Comparison of ENCODE assay signal across 20 cellular contexts in the genomic region with DNA sequence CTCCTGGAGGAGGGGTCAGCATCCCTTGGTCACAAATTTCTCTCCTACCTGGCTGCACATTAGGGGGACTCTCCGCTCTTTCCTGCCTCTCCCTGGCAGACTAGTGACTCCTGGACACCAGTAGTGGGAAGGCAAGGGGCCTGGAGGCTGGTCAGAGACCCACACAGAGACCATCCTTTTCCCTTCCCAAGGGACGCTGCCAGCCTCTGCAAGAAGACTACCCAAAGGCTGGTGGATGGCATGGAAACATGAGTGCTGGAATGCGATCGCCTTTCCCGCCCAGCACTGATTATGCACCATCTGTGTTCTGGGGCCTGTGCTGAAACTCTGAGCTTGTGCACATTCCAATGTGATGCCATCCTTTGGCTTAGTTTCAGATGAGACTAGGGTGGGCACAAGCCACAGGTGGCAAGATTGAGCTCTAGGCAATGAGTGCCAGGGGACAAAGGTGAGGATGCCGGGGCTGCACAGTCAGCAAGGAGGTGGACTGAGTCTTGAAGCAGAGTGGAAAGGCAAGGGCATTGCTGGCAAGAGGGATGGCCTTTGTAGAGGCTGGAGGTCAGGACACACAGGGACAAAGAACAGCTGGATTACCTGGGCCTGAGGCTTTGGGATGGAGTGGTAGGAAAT. TPM values are rescaled to one million over a fixed set of nuclear protein-coding genes. Genes with fewer than 3 reads are reported as not detected.
DNase-seq lines count a peak whose midpoint lies in the region; ATAC-seq and TF ChIP-seq lines count a peak whose summit lies in the region.
"Had no signal": no experiment of that assay in that cellular context is flagged by ENCODE, and none has a peak within 500 bp of the region (broad histone marks: within the 10 kb centered on the region; RNA-seq: fewer than 3 reads in every experiment).

No MANE protein-coding gene starts in this region.

- no peak for TF ChIP-seq EP300 in sigmoid colon (IDR thresholded peaks at IDR 0.05)

- H3K27me3 ChIP-seq in Peyer's patch (no peaks in the 10 kb centered on the region), sigmoid colon (no peaks in the 10 kb centered on the region)
- H3K27me3 ChIP-seq: cardiac muscle cell, esophagus squamous epithelium, MG63, vagina had no signal

- H3K4me3 ChIP-seq in Peyer's patch (no peak overlapping the region), sigmoid colon (no peak overlapping the region)
- H3K4me3 ChIP-seq: cardiac muscle cell, esophagus squamous epithelium, HAP-1, MG63, SK-N-MC, vagina had no signal

- peaks cover 4% of the 10 kb centered on the region for H3K4me1 Mint-ChIP-seq in activated CD4-positive, alpha-beta memory T cell treated with anti-CD3 and anti-CD28 coated beads for 36 hours (ENCODE audit: low read depth)
- H3K4me1 Mint-ChIP-seq in activated CD4-positive, alpha-beta memory T cell treated with anti-CD3 and anti-CD28 coated beads, Interleukin-2, amount 10 ng/mL, durations not matched to agents 7 days and 5 days = peaks cover 14% of the 10 kb centered on the region

- H3K36me3 ChIP-seq in Peyer's patch = no peaks in the 10 kb centered on the region
- H3K36me3 ChIP-seq in sigmoid colon = no peaks in the 10 kb centered on the region
- H3K36me3 ChIP-seq: cardiac muscle cell, esophagus squamous epithelium, HAP-1, vagina had no signal

- H3K9me3 Mint-ChIP-seq in activated CD4-positive, alpha-beta memory T cell treated with anti-CD3 and anti-CD28 coated beads for 36 hours = peaks cover 9% of the 10 kb centered on the region
- peaks cover 7% of the 10 kb centered on the region for H3K9me3 Mint-ChIP-seq in activated CD4-positive, alpha-beta memory T cell treated with anti-CD3 and anti-CD28 coated beads, Interleukin-2, amount 10 ng/mL, durations not matched to agents 7 days and 5 days

- H3K36me3 Mint-ChIP-seq in activated CD4-positive, alpha-beta memory T cell treated with anti-CD3 and anti-CD28 coated beads for 36 hours = no peaks in the 10 kb centered on the region
- peaks cover 8% of the 10 kb centered on the region for H3K36me3 Mint-ChIP-seq in activated CD4-positive, alpha-beta memory T cell treated with anti-CD3 and anti-CD28 coated beads, Interleukin-2, amount 10 ng/mL, durations not matched to agents 7 days and 5 days (ENCODE audit: low read depth)

- TF ChIP-seq CTCF in Peyer's patch (IDR thresholded peaks at IDR 0.05) (no peak), sigmoid colon (IDR thresholded peaks at IDR 0.05) (no peak), GM10266 (IDR thresholded peaks at IDR 0.05; ENCODE audit: control insufficient read depth, insufficient read depth, low read depth, missing control alignments) (no peak)

- WGBS in sigmoid colon, 2 donors = 83 to 91% methylated on average over 6 of the region's 6 CpGs

- peaks cover 0 to 32% (median 2%) of the 10 kb centered on the region in 4 donors for H3K4me1 ChIP-seq in Peyer's patch
- peaks cover 0 to 18% (median 9%) of the 10 kb centered on the region in 4 donors for H3K4me1 ChIP-seq in sigmoid colon
- H3K4me1 ChIP-seq: HAP-1, parathyroid adenoma, vagina had no signal

- no peaks in the 10 kb centered on the region for H3K9me3 ChIP-seq in Peyer's patch
- H3K9me3 ChIP-seq in sigmoid colon = no peaks in the 10 kb centered on the region
- H3K9me3 ChIP-seq: esophagus squamous epithelium, vagina had no signal

- TF ChIP-seq POLR2A in Peyer's patch (IDR thresholded peaks at IDR 0.05) = no peak
- TF ChIP-seq POLR2A in sigmoid colon (IDR thresholded peaks at IDR 0.05) = no peak

- POLR2A ChIA-PET in activated CD4-positive, alpha-beta memory T cell treated with anti-CD3 and anti-CD28 coated beads for 36 hours (lab: Charles Lee) = interaction anchor here (0.9 to 2.3 kb wide), 4 partner anchors 135 to 228 kb away, joined by 3 to 14 read pairs (median 4); a partner anchor contains a TSS
- POLR2A ChIA-PET in activated CD4-positive, alpha-beta memory T cell treated with anti-CD3 and anti-CD28 coated beads, Interleukin-2, amount 10 ng/mL, durations not matched to agents 7 days and 5 days (lab: Charles Lee) = interaction anchor here (0.5 to 9.0 kb wide), 16 partner anchors 9 to 235 kb away, joined by 3 to 71 read pairs (median 5); a partner anchor contains a TSS

- intact Hi-C loops in activated CD4-positive, alpha-beta memory T cell treated with anti-CD3 and anti-CD28 coated beads for 36 hours (cut with micrococcal nuclease) = loop anchor here (5.0 kb wide), 1 partner anchor 136 kb away; a partner anchor contains a TSS
- intact Hi-C loops in left colon (cut with DNase I, micrococcal nuclease) = loop anchor here (2.0 to 10.0 kb wide), 3 partner anchors 132 to 206 kb away; a partner anchor contains a TSS
- intact Hi-C loops in sigmoid colon (cut with DNase I) = loop anchor here (5.0 kb wide), 1 partner anchor 136 kb away; a partner anchor contains a TSS

- H3K27me3 Mint-ChIP-seq in activated CD4-positive, alpha-beta memory T cell treated with anti-CD3 and anti-CD28 coated beads for 36 hours = no peaks in the 10 kb centered on the region
- peaks cover 7% of the 10 kb centered on the region for H3K27me3 Mint-ChIP-seq in activated CD4-positive, alpha-beta memory T cell treated with anti-CD3 and anti-CD28 coated beads, Interleukin-2, amount 10 ng/mL, durations not matched to agents 7 days and 5 days

- DNase-seq in activated CD4-positive, alpha-beta memory T cell treated with anti-CD3 and anti-CD28 coated beads for 36 hours = no peak
- no peak for DNase-seq in activated CD4-positive, alpha-beta memory T cell treated with anti-CD3 and anti-CD28 coated beads, Interleukin-2, amount 10 ng/mL, durations not matched to agents 7 days and 5 days
- peak in 2 of 3 donors; percentile 32 to 39 for DNase-seq in Peyer's patch
- peak; percentile 6 to 19 for DNase-seq in left colon
- DNase-seq in sigmoid colon = peak; percentile 65
- no peak for DNase-seq in GM10266 (ENCODE audit: extremely low spot score)

- H3K27ac ChIP-seq in Peyer's patch (no peak overlapping the region), sigmoid colon (no peak overlapping the region)
- H3K27ac ChIP-seq: cardiac muscle cell, parathyroid adenoma, SK-N-MC had no signal

- no peak overlapping the region for H3K4me3 Mint-ChIP-seq in activated CD4-positive, alpha-beta memory T cell treated with anti-CD3 and anti-CD28 coated beads for 36 hours
- H3K4me3 Mint-ChIP-seq in activated CD4-positive, alpha-beta memory T cell treated with anti-CD3 and anti-CD28 coated beads, Interleukin-2, amount 10 ng/mL, durations not matched to agents 7 days and 5 days = no peak overlapping the region
- H3K4me3 Mint-ChIP-seq: T-helper 2 cell treated with Interferon-gamma antibody and Interleukin-4, amounts not matched to agents 5 μg/mL and 100 μg/mL, for 36 hours had no signal

- CTCF ChIA-PET in activated CD4-positive, alpha-beta memory T cell treated with anti-CD3 and anti-CD28 coated beads for 36 hours (lab: Charles Lee) = interaction anchor here (0.7 to 17.8 kb wide), 40 partner anchors 9 to 329 kb away, joined by 3 to 723 read pairs (median 5); a partner anchor contains a TSS
- CTCF ChIA-PET in activated CD4-positive, alpha-beta memory T cell treated with anti-CD3 and anti-CD28 coated beads, Interleukin-2, amount 10 ng/mL, durations not matched to agents 7 days and 5 days (lab: Charles Lee) = interaction anchor here (0.7 to 27.1 kb wide), 33 partner anchors 11 to 329 kb away, joined by 3 to 655 read pairs (median 5); a partner anchor contains a TSS

- ATAC-seq in left colon (no peak), HG02642 (IDR thresholded peaks at IDR 0.05; ENCODE audit: poor library complexity, unreplicated experiment) (no peak), HG02852 (IDR thresholded peaks at IDR 0.05; ENCODE audit: unreplicated experiment) (no peak)

- H3K27ac Mint-ChIP-seq in activated CD4-positive, alpha-beta memory T cell treated with anti-CD3 and anti-CD28 coated beads for 36 hours = peak overlapping the region; percentile 57
- no peak overlapping the region for H3K27ac Mint-ChIP-seq in activated CD4-positive, alpha-beta memory T cell treated with anti-CD3 and anti-CD28 coated beads, Interleukin-2, amount 10 ng/mL, durations not matched to agents 7 days and 5 days

RNA-seq across cellular contexts. Expression of a gene that starts 12.6 kb away (rescaled TPM):
- not detected for total RNA-seq in activated CD4-positive, alpha-beta memory T cell treated with anti-CD3 and anti-CD28 coated beads for 36 hours
- total RNA-seq in activated CD4-positive, alpha-beta memory T cell treated with anti-CD3 and anti-CD28 coated beads, Interleukin-2, amount 10 ng/mL, durations not matched to agents 7 days and 5 days = not detected
- total RNA-seq in Peyer's patch (100 to 1,000 TPM; 263 to 745 (median 649) TPM), left colon (100 to 1,000 TPM; 327 to 349 TPM), sigmoid colon (1 to 10 TPM in 2 of 4 donors, not detected in 2; 1.1 to 1.4 TPM)
- 100 to 1,000 TPM in 1 of 3 donors, 10 to 100 TPM in 2; 81.7 to 212 (median 84.4) TPM for polyA plus RNA-seq in sigmoid colon
- total RNA-seq: A172, cardiac muscle cell, glomerular endothelial cell, lower leg skin, skeletal muscle tissue, vagina had no signal

RNA-seq across cellular contexts. Expression of a gene that starts 35.5 kb away (rescaled TPM):
- 1 to 10 TPM; 1.6 to 2.1 TPM for total RNA-seq in activated CD4-positive, alpha-beta memory T cell treated with anti-CD3 and anti-CD28 coated beads for 36 hours
- total RNA-seq in activated CD4-positive, alpha-beta memory T cell treated with anti-CD3 and anti-CD28 coated beads, Interleukin-2, amount 10 ng/mL, durations not matched to agents 7 days and 5 days = under 1 TPM; 0.23 to 0.95 TPM
- total RNA-seq in Peyer's patch (10 to 100 TPM; 16.3 to 72.6 (median 32.4) TPM), left colon (1 to 10 TPM; 4.1 to 8.7 TPM), sigmoid colon (100 to 1,000 TPM in 3 of 4 donors, 10 to 100 TPM in 1; 61.1 to 143 (median 122) TPM)
- 10 to 100 TPM; 21.6 to 64.3 (median 40.2) TPM for polyA plus RNA-seq in sigmoid colon

Comparison
In these comparisons a context has a peak if more than half of its experiments do, and no peak if none do; other contexts are left out.
1. DNase-seq: peak in Peyer's patch (2 of 3), left colon (2 of 2) and sigmoid colon (single experiment); none in activated CD4-positive, alpha-beta memory T cell treated with anti-CD3 and anti-CD28 coated beads for 36 hours (single experiment), activated CD4-positive, alpha-beta memory T cell treated with anti-CD3 and anti-CD28 coated beads, Interleukin-2, amount 10 ng/mL, durations not matched to agents 7 days and 5 days (single experiment) and GM10266 (single experiment).
2. RNA of a gene that starts 12.6 kb away (total RNA-seq): 263 to 745 TPM in Peyer's patch and 327 to 349 TPM in left colon; 1.1 to 1.4 TPM in sigmoid colon, not detected in activated CD4-positive, alpha-beta memory T cell treated with anti-CD3 and anti-CD28 coated beads for 36 hours and not detected in activated CD4-positive, alpha-beta memory T cell treated with anti-CD3 and anti-CD28 coated beads, Interleukin-2, amount 10 ng/mL, durations not matched to agents 7 days and 5 days; every median in the first group is over 100 times any median in the second.